In genomic region chr12:71754461-71755145, GRCh38 we compare ENCODE assay signal across 8 cellular contexts. TPM values are rescaled to one million over a fixed set of nuclear protein-coding genes. Genes with fewer than 3 reads are reported as not detected.
DNase-seq lines count a peak whose midpoint lies in the region; ATAC-seq and TF ChIP-seq lines count a peak whose summit lies in the region.

Gene RAB21, plus strand, starts transcription at chr12:71754863. Its CDS starts 267 bp downstream, at chr12:71755130.

- H3K27me3 ChIP-seq in IMR-90 (ENCODE audit: control insufficient read depth, insufficient read depth, low read length) = peaks cover 13% of the 10 kb centered on the region
- peaks cover 14% of the 10 kb centered on the region for H3K27me3 ChIP-seq in mononuclear cell (ENCODE audit: insufficient read depth, low read length)

- peak within 1 kb of the TSS; percentile 95 for H3K27ac ChIP-seq in IMR-90 (ENCODE audit: insufficient read depth, low read length)

- DNase-seq in DMS153 (lab: John Stamatoyannopoulos, UW) (peak; percentile 95), IMR-90 (peak; percentile 95), OCI-M1 (lab: John Stamatoyannopoulos, UW) (peak; percentile 98), activated T-cell treated with anti-CD3 and anti-CD28 coated beads for 24 hours (ENCODE audit: low read depth) (peak; percentile 98), epidermal melanocyte (ENCODE audit: insufficient read length, low spot score) (peak; percentile 96)
- peak; percentile 96 to 97 for DNase-seq in stimulated activated CD8-positive, alpha-beta memory T cell treated with anti-CD3 and anti-CD28 coated beads, Interleukin-4, amount 100 ng/mL, for 1 hour (ENCODE audit: low read depth in 2 of 2, low spot score in 1 of 2)

- peaks cover 6% of the 10 kb centered on the region for H3K36me3 ChIP-seq in IMR-90 (ENCODE audit: control insufficient read depth, insufficient read depth, low read length)

- no TSS peak for BruUV-seq in IMR-90 (replicated peaks; lab: Mats Ljungman, UMichigan)

- H2AFZ ChIP-seq in IMR-90 (replicated peaks; ENCODE audit: low read length, poor library complexity) = peak within 1 kb of the TSS; percentile 95

- H3K4me1 ChIP-seq in IMR-90 (ENCODE audit: control insufficient read depth, insufficient read depth, low read length) (peaks cover 1% of the 10 kb centered on the region; the same call in 1 of the 2 replicates), mononuclear cell (ENCODE audit: insufficient read depth, low read length) (peaks cover 29% of the 10 kb centered on the region)

- peaks cover 23% of the 10 kb centered on the region; the same call in 1 of the 2 replicates for H4K20me1 ChIP-seq in IMR-90 (ENCODE audit: insufficient read depth, low read length)

- no peak for TF ChIP-seq RAD21 in IMR-90 (IDR thresholded peaks at IDR 0.05; ENCODE audit: low read length)

- H3K9me3 ChIP-seq in IMR-90 (ENCODE audit: control insufficient read depth, insufficient read depth, low read length) (peaks cover 7% of the 10 kb centered on the region; the same call in 1 of the 2 replicates), mononuclear cell (ENCODE audit: low read depth, low read length) (peaks cover 6% of the 10 kb centered on the region)

- in situ Hi-C loops in IMR-90 (cut with MboI; ENCODE audit: low sequenced_read_pairs) = loop anchor here (10.0 kb wide), 1 partner anchor 90 kb away; the partner anchor contains the start of genes THAP2 and ZFC3H1

- peak within 1 kb of the TSS; percentile 24; the same call in 1 of the 3 replicates for H2BK15ac ChIP-seq in IMR-90 (ENCODE audit: low read depth, low read length)

- H3K9me1 ChIP-seq in IMR-90 (ENCODE audit: insufficient read depth, low read length) = no peaks in the 10 kb centered on the region

- peak within 1 kb of the TSS; percentile 85 for H2AK9ac ChIP-seq in IMR-90 (replicated peaks; ENCODE audit: low read depth, low read length, poor library complexity)

- H3K79me1 ChIP-seq in IMR-90 (ENCODE audit: low read depth in 1 of 2, low read length in 2 of 2) = peaks cover 4 to 22% of the 10 kb centered on the region in 2 experiments; a peak in 3 of 4 replicates

- H3K18ac ChIP-seq in IMR-90 (ENCODE audit: low read depth, low read length) = peak within 1 kb of the TSS; percentile 56; the same call in 1 of the 2 replicates

- intact Hi-C loops in IMR-90 (cut with micrococcal nuclease) = no loop called here

- peak within 1 kb of the TSS; percentile 68 to 92 for H4K8ac ChIP-seq in IMR-90 (ENCODE audit: low read depth in 2 of 2, low read length in 2 of 2)

- CTCF ChIA-PET in IMR-90 (lab: Yijun Ruan, JAX) = interaction anchor here (1.5 kb wide), 1 partner anchor 8 kb away, joined by 5 read pairs; no protein-coding TSS in a partner anchor

- POLR2A ChIA-PET in IMR-90 (lab: Charles Lee; ENCODE audit: unreplicated experiment) = interaction anchor here (0.6 to 0.8 kb wide), 4 partner anchors 19 to 222 kb away, joined by 3 to 5 read pairs (median 3); no protein-coding TSS in a partner anchor

- ATAC-seq in GM21528 (IDR thresholded peaks at IDR 0.05; ENCODE audit: low FRiP score, unreplicated experiment) = peak; percentile 97
- ATAC-seq in IMR-90 (ENCODE audit: low read depth) = peak; percentile 97

- peak within 1 kb of the TSS; percentile 93 for H2BK5ac ChIP-seq in IMR-90 (ENCODE audit: low read depth, low read length, poor library complexity, severe bottlenecking)

- peak; percentile 92 for TF ChIP-seq POLR2A in IMR-90 (IDR thresholded peaks at IDR 0.05; ENCODE audit: low read depth, low read length)

- peak within 1 kb of the TSS; percentile 82 for H3K4ac ChIP-seq in IMR-90 (ENCODE audit: low read depth, low read length)

- H4K91ac ChIP-seq in IMR-90 (ENCODE audit: insufficient read depth, low read depth, low read length) = peak within 1 kb of the TSS; percentile 68

- H3K14ac ChIP-seq in IMR-90 (replicated peaks; ENCODE audit: low read depth, low read length) = peak within 1 kb of the TSS; percentile 70

- no peak within 1 kb of the TSS for H2BK20ac ChIP-seq in IMR-90 (ENCODE audit: low read depth, low read length)

- WGBS in IMR-90 (ENCODE audit: extremely low coverage in 2 of 2, insufficient read length in 1 of 2), 2 experiments = 3% methylated on average over 16 of the region's 56 CpGs; no CpG with 5 or more reads in 1 of the 2 experiments

- TF ChIP-seq CTCF in IMR-90 (conservative IDR thresholded peaks at IDR 0.05; ENCODE audit: low read depth, low read length) = peak; percentile 33

- peak within 1 kb of the TSS; percentile 62 for H4K5ac ChIP-seq in IMR-90 (ENCODE audit: low read depth, low read length)

- peak within 1 kb of the TSS; percentile 81 for H3K4me2 ChIP-seq in IMR-90 (ENCODE audit: low read depth, low read length)

- peak within 1 kb of the TSS; percentile 84 for H3K4me3 ChIP-seq in IMR-90 (ENCODE audit: insufficient read depth, low read depth, low read length)
- peak within 1 kb of the TSS; percentile 83 for H3K4me3 ChIP-seq in mononuclear cell (ENCODE audit: low read length)

- peak within 1 kb of the TSS; percentile 62 for H3K56ac ChIP-seq in IMR-90 (ENCODE audit: extremely low read depth, insufficient read depth, low read length)

- H3K23ac ChIP-seq in IMR-90 (ENCODE audit: low read depth, low read length) = peak within 1 kb of the TSS; percentile 81

- peak within 1 kb of the TSS; percentile 35; the same call in 1 of the 2 replicates for H2BK120ac ChIP-seq in IMR-90 (ENCODE audit: low read depth, low read length)

- dilution Hi-C loops in IMR-90 (cut with HindIII; ENCODE audit: low sequenced_read_pairs, unreplicated experiment) = no loop called here

- no peak within 1 kb of the TSS for H2AK5ac ChIP-seq in IMR-90 (ENCODE audit: low read depth, low read length)

- peak within 1 kb of the TSS; percentile 80 for H3K9ac ChIP-seq in IMR-90 (ENCODE audit: low read depth, low read length)

TF ChIP-seq in IMR-90, 13 proteins besides CTCF, POLR2A, EP300 and RAD21:
- peak; percentile 56; the same call in 1 of the 2 replicates for TF ChIP-seq MXI1 (IDR thresholded peaks at IDR 0.05; ENCODE audit: borderline replicate concordance, low read depth, low read length)
- TF ChIP-seq MAZ (IDR thresholded peaks at IDR 0.05; ENCODE audit: borderline replicate concordance, low read depth, low read length) = peak; percentile 88; the same call in 1 of the 2 replicates
- no peak for TF ChIP-seq MAFK (IDR thresholded peaks at IDR 0.05; ENCODE audit: low read depth, low read length)
- no peak; the same call in 1 of the 2 replicates for TF ChIP-seq CHD1 (IDR thresholded peaks at IDR 0.05; ENCODE audit: low read depth, low read length)
- no peak for TF ChIP-seq ELK1 (IDR thresholded peaks at IDR 0.05; ENCODE audit: borderline replicate concordance, low read depth, low read length)
- TF ChIP-seq CEBPB (IDR thresholded peaks at IDR 0.05; ENCODE audit: low read depth, low read length) = no peak
- TF ChIP-seq BHLHE40 (IDR thresholded peaks at IDR 0.05; ENCODE audit: low read depth, low read length) = peak; percentile 98
- no peak for TF ChIP-seq NFE2L2 (IDR thresholded peaks at IDR 0.05; ENCODE audit: low read depth, low read length)
- TF ChIP-seq USF2 (IDR thresholded peaks at IDR 0.05; ENCODE audit: low read depth, low read length) = peak; percentile 99
- no peak for TF ChIP-seq RFX5 (IDR thresholded peaks at IDR 0.05; ENCODE audit: low read depth, low read length)
- TF ChIP-seq RCOR1 (IDR thresholded peaks at IDR 0.05; ENCODE audit: insufficient replicate concordance, low read length) = peak; percentile 64
- no peak for TF ChIP-seq SMC3 (IDR thresholded peaks at IDR 0.05; ENCODE audit: low read depth, low read length)
- TF ChIP-seq FOS (IDR thresholded peaks at IDR 0.05; ENCODE audit: low read depth, low read length) = 0 out of 2 replicates have a peak, but pooled peaks have one; percentile 31

RNA-seq across cellular contexts. Expression of gene RAB21, which starts in this region (rescaled TPM):
- total RNA-seq in IMR-90 (2012; rRNA removed) = 13.8 and 30.8 TPM in 2 replicates
- polyA plus RNA-seq in IMR-90 (2012; rRNA removed) = 9.9 and 15.0 TPM in 2 replicates
- 0.41 and 0.46 TPM in 2 replicates for polyA plus RNA-seq in IMR-90 (2012; cell fraction: cytosol; rRNA removed)
- 0.22 and 6.1 TPM in 2 replicates for polyA plus RNA-seq in IMR-90 (2012; cell fraction: nucleus; rRNA removed; ENCODE audit: low replicate concordance)
- 43.0 TPM for total RNA-seq in mononuclear cell

Comparison
In these comparisons a context has a peak if more than half of its experiments do, and no peak if none do; other contexts are left out.
1. Peak in every context shown above with its lines: DNase-seq, ATAC-seq, H3K4me3 ChIP-seq and H3K27ac ChIP-seq.